8 cellular contexts compared by ENCODE assay signal in genomic region chr6:139764498-139764986, GRCh38.
DNase-seq lines count a peak whose midpoint lies in the region; ATAC-seq and TF ChIP-seq lines count a peak whose summit lies in the region.

No MANE protein-coding gene starts in this region.

- no peak for TF ChIP-seq CTCF in BE2C (IDR thresholded peaks at IDR 0.05; ENCODE audit: low read depth, low read length)

- H3K27ac ChIP-seq in subcutaneous abdominal adipose tissue (ENCODE audit: low read depth, low read length) = peak overlapping the region; percentile 77

- H3K9me3 ChIP-seq in subcutaneous abdominal adipose tissue (ENCODE audit: control insufficient read depth in 5 of 5, low read length in 5 of 5) = no peaks in the 10 kb centered on the region
- H3K9me3 ChIP-seq in BE2C = no peaks in the 10 kb centered on the region

- no peaks in the 10 kb centered on the region for H3K27me3 ChIP-seq in subcutaneous abdominal adipose tissue (ENCODE audit: control insufficient read depth in 5 of 5, insufficient read depth in 4 of 5, low read length in 5 of 5)
- no peaks in the 10 kb centered on the region for H3K27me3 ChIP-seq in BE2C

- DNase-seq in NK-92 treated with Interleukin-12 subunit alpha and Interleukin-12 subunit beta, amount 100 ng/mL, for 24 hours (lab: John Stamatoyannopoulos, UW) = peak; percentile 37
- DNase-seq in NK-92 (lab: John Stamatoyannopoulos, UW; ENCODE audit: unreplicated experiment) (no peak), NCI-H69 (lab: John Stamatoyannopoulos, UW) (peak; percentile 35), brain pericyte (ENCODE audit: low read depth, low spot score) (peak; percentile 62), kidney glomerular epithelial cell (lab: John Stamatoyannopoulos, UW) (peak; percentile 98), BE2C (no peak)

- ATAC-seq in HG02840 (IDR thresholded peaks at IDR 0.05; ENCODE audit: low FRiP score, unreplicated experiment) = peak; percentile 78

- H3K36me3 ChIP-seq in subcutaneous abdominal adipose tissue (ENCODE audit: control insufficient read depth in 5 of 5, insufficient read depth in 5 of 5, low read length in 5 of 5) (no peaks in the 10 kb centered on the region), BE2C (no peaks in the 10 kb centered on the region)

- H3K4me1 ChIP-seq in subcutaneous abdominal adipose tissue (ENCODE audit: control insufficient read depth in 5 of 5, insufficient read depth in 5 of 5, low read length in 5 of 5) (peaks cover 0 to 32% (median 30%) of the 10 kb centered on the region in 5 donors), BE2C (no peaks in the 10 kb centered on the region)

- peak overlapping the region in 2 of 5 donors; percentile 2 to 21 for H3K9ac ChIP-seq in subcutaneous abdominal adipose tissue (ENCODE audit: low read length in 5 of 5)

- H3K4me3 ChIP-seq in subcutaneous abdominal adipose tissue (ENCODE audit: low read depth in 1 of 5, low read length in 5 of 5) (peak overlapping the region in 1 of 5 donors; percentile 25), BE2C (ENCODE audit: low read depth, low read length) (no peak overlapping the region)

Comparison
In these comparisons a context has a peak if more than half of its experiments do, and no peak if none do; other contexts are left out.
1. DNase-seq: peak in NK-92 treated with Interleukin-12 subunit alpha and Interleukin-12 subunit beta, amount 100 ng/mL, for 24 hours (single experiment), NCI-H69 (single experiment), brain pericyte (single experiment) and kidney glomerular epithelial cell (single experiment); none in NK-92 (single experiment) and BE2C (single experiment).